1 cellular context compared by ENCODE assay signal in genomic region chr16:22188267-22188594, GRCh38.
A peak's percentile ranks its signal among the peaks of the same experiment; 100 is the strongest.
TF ChIP-seq lines count a peak whose summit lies in the region.

No MANE protein-coding gene starts in this region.

TF ChIP-seq in HepG2, 621 proteins besides CTCF, POLR2A, EP300 and RAD21 (continued from another document):
- TF ChIP-seq, protein P1, sequence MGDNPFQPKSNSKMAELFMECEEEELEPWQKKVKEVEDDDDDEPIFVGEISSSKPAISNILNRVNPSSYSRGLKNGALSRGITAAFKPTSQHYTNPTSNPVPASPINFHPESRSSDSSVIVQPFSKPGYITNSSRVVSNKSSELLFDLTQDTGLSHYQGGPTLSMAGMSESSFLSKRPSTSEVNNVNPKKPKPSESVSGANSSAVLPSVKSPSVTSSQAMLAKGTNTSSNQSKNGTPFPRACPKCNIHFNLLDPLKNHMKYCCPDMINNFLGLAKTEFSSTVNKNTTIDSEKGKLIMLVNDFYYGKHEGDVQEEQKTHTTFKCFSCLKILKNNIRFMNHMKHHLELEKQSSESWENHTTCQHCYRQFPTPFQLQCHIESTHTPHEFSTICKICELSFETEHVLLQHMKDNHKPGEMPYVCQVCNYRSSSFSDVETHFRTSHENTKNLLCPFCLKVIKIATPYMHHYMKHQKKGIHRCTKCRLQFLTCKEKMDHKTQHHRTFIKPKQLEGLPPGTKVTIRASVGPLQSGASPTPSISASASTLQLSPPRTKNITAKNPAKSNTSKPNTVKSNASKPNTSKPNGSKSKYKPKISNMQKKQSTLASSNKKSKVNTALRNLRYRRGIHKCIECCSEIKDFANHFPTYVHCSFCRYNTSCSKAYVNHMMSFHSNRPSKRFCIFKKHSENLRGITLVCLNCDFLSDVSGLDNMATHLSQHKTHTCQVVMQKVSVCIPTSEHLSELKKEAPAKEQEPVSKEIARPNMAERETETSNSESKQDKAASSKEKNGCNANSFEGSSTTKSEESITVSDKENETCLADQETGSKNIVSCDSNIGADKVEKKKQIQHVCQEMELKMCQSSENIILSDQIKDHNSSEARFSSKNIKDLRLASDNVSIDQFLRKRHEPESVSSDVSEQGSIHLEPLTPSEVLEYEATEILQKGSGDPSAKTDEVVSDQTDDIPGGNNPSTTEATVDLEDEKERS (CRISPR knock-in tag; IDR thresholded peaks at IDR 0.05) = no peak
- no peak for TF ChIP-seq ARID3A (IDR thresholded peaks at IDR 0.05; ENCODE audit: low read depth, low read length)
- TF ChIP-seq MZF1 (CRISPR knock-in tag; IDR thresholded peaks at IDR 0.05; ENCODE audit: borderline replicate concordance) = no peak
- no peak for TF ChIP-seq CC2D1A (CRISPR knock-in tag; IDR thresholded peaks at IDR 0.05)
- TF ChIP-seq TSC22D2 (CRISPR knock-in tag; IDR thresholded peaks at IDR 0.05; ENCODE audit: borderline replicate concordance) = no peak
- no peak for TF ChIP-seq HNRNPL (IDR thresholded peaks at IDR 0.05; ENCODE audit: low read depth, low read length)
- no peak for TF ChIP-seq ZFP41 (CRISPR knock-in tag; IDR thresholded peaks at IDR 0.05; ENCODE audit: borderline replicate concordance)
- no peak for TF ChIP-seq ARID4A (CRISPR knock-in tag; IDR thresholded peaks at IDR 0.05; ENCODE audit: borderline replicate concordance)
- TF ChIP-seq BCL6 (CRISPR knock-in tag; IDR thresholded peaks at IDR 0.05) = no peak
- TF ChIP-seq, protein P2, sequence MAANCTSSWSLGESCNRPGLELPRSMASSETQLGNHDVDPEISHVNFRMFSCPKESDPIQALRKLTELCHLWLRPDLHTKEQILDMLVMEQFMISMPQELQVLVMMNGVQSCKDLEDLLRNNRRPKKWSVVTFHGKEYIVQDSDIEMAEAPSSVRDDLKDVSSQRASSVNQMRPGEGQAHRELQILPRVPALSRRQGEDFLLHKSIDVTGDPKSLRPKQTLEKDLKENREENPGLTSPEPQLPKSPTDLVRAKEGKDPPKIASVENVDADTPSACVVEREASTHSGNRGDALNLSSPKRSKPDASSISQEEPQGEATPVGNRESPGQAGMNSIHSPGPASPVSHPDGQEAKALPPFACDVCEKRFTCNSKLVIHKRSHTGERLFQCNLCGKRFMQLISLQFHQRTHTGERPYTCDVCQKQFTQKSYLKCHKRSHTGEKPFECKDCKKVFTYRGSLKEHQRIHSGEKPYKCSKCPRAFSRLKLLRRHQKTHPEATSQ (CRISPR knock-in tag; IDR thresholded peaks at IDR 0.05; ENCODE audit: borderline replicate concordance) = no peak
- no peak for TF ChIP-seq ZBTB7A (CRISPR knock-in tag; IDR thresholded peaks at IDR 0.05)
- no peak for TF ChIP-seq KLF6 (CRISPR knock-in tag; IDR thresholded peaks at IDR 0.05)
- no peak for TF ChIP-seq PHF21A (CRISPR knock-in tag; IDR thresholded peaks at IDR 0.05)
- TF ChIP-seq, protein P3, sequence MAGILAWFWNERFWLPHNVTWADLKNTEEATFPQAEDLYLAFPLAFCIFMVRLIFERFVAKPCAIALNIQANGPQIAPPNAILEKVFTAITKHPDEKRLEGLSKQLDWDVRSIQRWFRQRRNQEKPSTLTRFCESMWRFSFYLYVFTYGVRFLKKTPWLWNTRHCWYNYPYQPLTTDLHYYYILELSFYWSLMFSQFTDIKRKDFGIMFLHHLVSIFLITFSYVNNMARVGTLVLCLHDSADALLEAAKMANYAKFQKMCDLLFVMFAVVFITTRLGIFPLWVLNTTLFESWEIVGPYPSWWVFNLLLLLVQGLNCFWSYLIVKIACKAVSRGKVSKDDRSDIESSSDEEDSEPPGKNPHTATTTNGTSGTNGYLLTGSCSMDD (CRISPR knock-in tag; IDR thresholded peaks at IDR 0.05) = no peak
- TF ChIP-seq ZNF549 (CRISPR knock-in tag; IDR thresholded peaks at IDR 0.05) = peak; percentile 67; the same call in 1 of the 2 replicates
- peak; percentile 42; the same call in 1 of the 2 replicates for TF ChIP-seq FOSL1 (CRISPR knock-in tag; IDR thresholded peaks at IDR 0.05; ENCODE audit: borderline replicate concordance)
- TF ChIP-seq SAP130 (CRISPR knock-in tag; IDR thresholded peaks at IDR 0.05; ENCODE audit: low read depth) = no peak
- TF ChIP-seq ZNF263 (CRISPR knock-in tag; IDR thresholded peaks at IDR 0.05) = no peak
- 0 out of 2 replicates have a peak, but pooled peaks have one; percentile 32 for TF ChIP-seq ZC3H13 (CRISPR knock-in tag; IDR thresholded peaks at IDR 0.05)
- TF ChIP-seq HDAC6 (IDR thresholded peaks at IDR 0.05; ENCODE audit: low read depth, low read length) = no peak
- TF ChIP-seq TRIM24 (CRISPR knock-in tag; IDR thresholded peaks at IDR 0.05) = no peak
- TF ChIP-seq, protein P4, sequence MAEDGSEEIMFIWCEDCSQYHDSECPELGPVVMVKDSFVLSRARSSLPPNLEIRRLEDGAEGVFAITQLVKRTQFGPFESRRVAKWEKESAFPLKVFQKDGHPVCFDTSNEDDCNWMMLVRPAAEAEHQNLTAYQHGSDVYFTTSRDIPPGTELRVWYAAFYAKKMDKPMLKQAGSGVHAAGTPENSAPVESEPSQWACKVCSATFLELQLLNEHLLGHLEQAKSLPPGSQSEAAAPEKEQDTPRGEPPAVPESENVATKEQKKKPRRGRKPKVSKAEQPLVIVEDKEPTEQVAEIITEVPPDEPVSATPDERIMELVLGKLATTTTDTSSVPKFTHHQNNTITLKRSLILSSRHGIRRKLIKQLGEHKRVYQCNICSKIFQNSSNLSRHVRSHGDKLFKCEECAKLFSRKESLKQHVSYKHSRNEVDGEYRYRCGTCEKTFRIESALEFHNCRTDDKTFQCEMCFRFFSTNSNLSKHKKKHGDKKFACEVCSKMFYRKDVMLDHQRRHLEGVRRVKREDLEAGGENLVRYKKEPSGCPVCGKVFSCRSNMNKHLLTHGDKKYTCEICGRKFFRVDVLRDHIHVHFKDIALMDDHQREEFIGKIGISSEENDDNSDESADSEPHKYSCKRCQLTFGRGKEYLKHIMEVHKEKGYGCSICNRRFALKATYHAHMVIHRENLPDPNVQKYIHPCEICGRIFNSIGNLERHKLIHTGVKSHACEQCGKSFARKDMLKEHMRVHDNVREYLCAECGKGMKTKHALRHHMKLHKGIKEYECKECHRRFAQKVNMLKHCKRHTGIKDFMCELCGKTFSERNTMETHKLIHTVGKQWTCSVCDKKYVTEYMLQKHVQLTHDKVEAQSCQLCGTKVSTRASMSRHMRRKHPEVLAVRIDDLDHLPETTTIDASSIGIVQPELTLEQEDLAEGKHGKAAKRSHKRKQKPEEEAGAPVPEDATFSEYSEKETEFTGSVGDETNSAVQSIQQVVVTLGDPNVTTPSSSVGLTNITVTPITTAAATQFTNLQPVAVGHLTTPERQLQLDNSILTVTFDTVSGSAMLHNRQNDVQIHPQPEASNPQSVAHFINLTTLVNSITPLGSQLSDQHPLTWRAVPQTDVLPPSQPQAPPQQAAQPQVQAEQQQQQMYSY (CRISPR knock-in tag; IDR thresholded peaks at IDR 0.05) = 0 out of 2 replicates have a peak, but pooled peaks have one; percentile 19
- TF ChIP-seq KDM3A (CRISPR knock-in tag; IDR thresholded peaks at IDR 0.05; ENCODE audit: low read depth) = no peak
- TF ChIP-seq, protein P5, sequence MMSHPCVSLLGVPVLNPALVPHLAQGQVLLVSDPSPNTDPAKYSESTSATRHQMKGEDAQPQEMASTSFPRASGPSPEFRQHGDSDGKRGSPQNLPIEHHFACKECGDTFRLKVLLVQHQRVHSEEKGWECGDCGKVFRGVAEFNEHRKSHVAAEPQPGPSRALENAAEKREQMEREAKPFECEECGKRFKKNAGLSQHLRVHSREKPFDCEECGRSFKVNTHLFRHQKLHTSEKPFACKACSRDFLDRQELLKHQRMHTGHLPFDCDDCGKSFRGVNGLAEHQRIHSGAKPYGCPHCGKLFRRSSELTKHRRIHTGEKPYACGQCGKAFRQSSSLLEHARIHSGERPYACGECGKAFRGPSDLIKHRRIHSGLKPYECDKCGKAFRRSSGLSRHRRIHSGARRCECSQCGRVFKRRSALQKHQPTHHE (CRISPR knock-in tag; IDR thresholded peaks at IDR 0.05; ENCODE audit: borderline replicate concordance) = no peak
- TF ChIP-seq TEF (CRISPR knock-in tag; IDR thresholded peaks at IDR 0.05) = no peak
- 0 out of 2 replicates have a peak, but pooled peaks have one; percentile 35 for TF ChIP-seq IRX3 (CRISPR knock-in tag; IDR thresholded peaks at IDR 0.05; ENCODE audit: borderline replicate concordance, low read depth)
- no peak for TF ChIP-seq RBM39 (IDR thresholded peaks at IDR 0.05; ENCODE audit: low read depth, low read length, poor library complexity, severe bottlenecking)
- TF ChIP-seq IKZF5 (CRISPR knock-in tag; IDR thresholded peaks at IDR 0.05) = no peak
- 0 out of 2 replicates have a peak, but pooled peaks have one; percentile 4 for TF ChIP-seq POGK (CRISPR knock-in tag; conservative IDR thresholded peaks at IDR 0.05)
